In the genomic region with DNA sequence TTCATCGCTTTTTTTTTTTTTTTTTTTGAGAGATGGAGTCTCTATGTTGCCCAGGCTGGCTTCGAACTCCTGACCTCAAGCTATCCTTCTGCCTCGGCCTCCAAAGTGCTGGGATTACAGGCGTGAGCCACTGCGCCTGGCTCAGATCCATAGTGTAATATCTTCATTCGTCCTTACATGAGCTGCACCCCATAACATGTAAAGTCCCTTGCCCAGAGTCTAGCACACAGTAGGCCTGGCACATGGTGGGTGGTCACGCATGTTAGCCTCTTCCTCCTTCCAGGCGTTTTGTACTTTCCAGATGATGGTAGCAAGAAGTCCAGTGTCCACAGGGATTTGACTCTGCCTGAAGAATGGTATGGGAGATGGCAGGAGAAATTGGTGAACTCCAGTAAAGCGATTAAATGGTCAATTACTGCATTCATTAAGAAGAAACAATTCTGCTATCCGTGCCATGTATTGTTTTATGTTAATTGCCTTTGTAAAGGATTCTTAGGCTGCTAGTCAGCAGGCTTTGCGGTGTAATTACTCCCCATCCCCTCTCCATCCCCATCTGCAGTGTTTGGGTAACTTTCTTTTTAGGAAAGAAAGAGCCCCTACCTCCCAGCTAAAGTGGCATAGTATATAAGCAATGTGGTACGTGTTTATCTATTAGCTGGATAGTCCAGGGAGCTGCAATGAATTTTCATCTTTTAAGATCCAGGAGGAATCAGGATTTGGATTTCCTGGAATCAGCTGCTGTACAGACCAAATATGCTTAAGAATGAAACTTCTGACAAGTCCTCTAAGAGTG, we compare ENCODE assay signal across 8 cellular contexts. TPM values are rescaled to one million over a fixed set of nuclear protein-coding genes. Genes with fewer than 3 reads are reported as not detected.
DNase-seq lines count a peak whose midpoint lies in the region; ATAC-seq and TF ChIP-seq lines count a peak whose summit lies in the region.

No MANE protein-coding gene starts in this region.

- intact Hi-C loops in lower lobe of right lung (cut with DNase I) (no loop called here), tibial artery (cut with DNase I; ENCODE audit: low total_unique reads) (no loop called here)

- peak overlapping the region; percentile 79 for H3K27ac ChIP-seq in lower lobe of right lung
- peak overlapping the region; percentile 73 to 79 for H3K27ac ChIP-seq in tibial artery

- H3K27me3 ChIP-seq in lower lobe of right lung (ENCODE audit: low read depth) (no peaks in the 10 kb centered on the region), tibial artery (no peaks in the 10 kb centered on the region)

- no peaks in the 10 kb centered on the region for H3K9me3 ChIP-seq in lower lobe of right lung
- no peaks in the 10 kb centered on the region for H3K9me3 ChIP-seq in tibial artery

- DNase-seq in activated CD8-positive, alpha-beta memory T cell treated with anti-CD3 and anti-CD28 coated beads for 24 hours: peak; percentile 4
- no peak for DNase-seq in activated CD8-positive, alpha-beta memory T cell treated with anti-CD3 and anti-CD28 coated beads, Interleukin-2, amount 50 U/mL, for 4 hours
- DNase-seq in astrocyte of the spinal cord (ENCODE audit: low read depth, low spot score): no peak
- DNase-seq in lower lobe of right lung: no peak
- peak in 1 of 2 donors; percentile 43 for DNase-seq in tibial artery
- DNase-seq in DMS53 (lab: John Stamatoyannopoulos, UW): no peak
- DNase-seq in iPS-NIHi11 (ENCODE audit: low spot score): no peak
- DNase-seq in NK-92 (lab: John Stamatoyannopoulos, UW; ENCODE audit: unreplicated experiment): no peak

- in situ Hi-C loops in astrocyte of the spinal cord (cut with HindIII; ENCODE audit: low sequenced_read_pairs): no loop called here

- H3K36me3 ChIP-seq in lower lobe of right lung: no peaks in the 10 kb centered on the region
- H3K36me3 ChIP-seq in tibial artery: no peaks in the 10 kb centered on the region

- TF ChIP-seq CTCF in astrocyte of the spinal cord (IDR thresholded peaks at IDR 0.05; ENCODE audit: low read depth, low read length) (no peak), lower lobe of right lung (IDR thresholded peaks at IDR 0.05) (no peak), tibial artery (IDR thresholded peaks at IDR 0.05) (no peak)

- ATAC-seq in lower lobe of right lung: peak in 1 of 2 donors; percentile 25

- H3K4me1 ChIP-seq in lower lobe of right lung (peaks cover 28% of the 10 kb centered on the region), tibial artery (peaks cover 0 to 24% (median 12%) of the 10 kb centered on the region in 4 donors)

- H3K4me3 ChIP-seq in astrocyte of the spinal cord (ENCODE audit: low read depth, low read length) (peak overlapping the region; percentile 89), lower lobe of right lung (peak overlapping the region; percentile 98), tibial artery (peak overlapping the region; percentile 84)

RNA-seq across cellular contexts. Expression of gene TPST1, which starts 1.2 kb away (rescaled TPM):
- 16.7 TPM for total RNA-seq in lower lobe of right lung
